ENCODE assay signal across 16 cellular contexts in the genomic region with DNA sequence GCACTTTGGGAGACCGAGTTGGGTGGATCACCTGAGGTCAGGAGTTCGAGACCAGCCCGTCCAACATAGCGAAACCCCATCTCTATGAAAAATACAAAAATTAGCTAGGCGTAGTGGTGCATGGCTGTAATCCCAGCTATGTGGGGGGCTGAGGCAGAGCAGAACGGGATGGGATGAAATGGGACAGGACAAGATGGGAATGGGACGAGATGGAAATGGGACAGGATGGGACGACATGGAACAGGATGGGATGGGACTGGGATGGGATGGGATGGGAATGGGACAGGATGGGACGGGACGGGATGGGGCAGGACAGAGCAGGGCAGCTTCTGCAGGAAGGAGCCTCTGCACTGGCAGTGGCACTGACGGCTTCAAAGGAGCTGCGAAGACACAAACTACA.
A peak's percentile ranks its signal among the peaks of the same experiment; 100 is the strongest.
DNase-seq lines count a peak whose midpoint lies in the region; ATAC-seq and TF ChIP-seq lines count a peak whose summit lies in the region.
"Had no signal": no experiment of that assay in that cellular context is flagged by ENCODE, and none has a peak within 500 bp of the region (broad histone marks: within the 10 kb centered on the region; RNA-seq: fewer than 3 reads in every experiment).

No MANE protein-coding gene starts in this region.

- H3K27me3 Mint-ChIP-seq in CD4-positive, alpha-beta memory T cell, result no peaks in the 10 kb centered on the region
- H3K27me3 Mint-ChIP-seq in naive thymus-derived CD8-positive, alpha-beta T cell, result no peaks in the 10 kb centered on the region

- peak overlapping the region in 7 of 8 donors; percentile 32 to 80 (median 48) for H3K4me3 Mint-ChIP-seq in CD4-positive, alpha-beta memory T cell
- peak overlapping the region in 9 of 10 donors; percentile 36 to 89 (median 76) for H3K4me3 Mint-ChIP-seq in naive thymus-derived CD8-positive, alpha-beta T cell

- H3K27me3 ChIP-seq in CD4-positive, alpha-beta memory T cell (ENCODE audit: insufficient read depth, low read length), result no peaks in the 10 kb centered on the region
- no peaks in the 10 kb centered on the region for H3K27me3 ChIP-seq in tibial artery
- H3K27me3 ChIP-seq: BE2C, brain microvascular endothelial cell, heart right ventricle, testis had no signal

- POLR2A ChIA-PET in CD4-positive, alpha-beta memory T cell (lab: Charles Lee; ENCODE audit: partially characterized antibody), result interaction anchor here (0.6 to 0.7 kb wide), 2 partner anchors 99 to 530 kb away, joined by 3 read pairs; no protein-coding TSS in a partner anchor
- POLR2A ChIA-PET in naive thymus-derived CD8-positive, alpha-beta T cell (lab: Charles Lee), result interaction anchor here (0.6 to 1.6 kb wide), 3 partner anchors 23 to 73 kb away, joined by 4 to 5 read pairs (median 5); no protein-coding TSS in a partner anchor

- H3K4me3 ChIP-seq in CD4-positive, alpha-beta memory T cell (ENCODE audit: low read length in 2 of 2), result no peak overlapping the region
- no peak overlapping the region for H3K4me3 ChIP-seq in tibial artery
- H3K4me3 ChIP-seq: heart right ventricle, testis had no signal

- no peaks in the 10 kb centered on the region for H3K9me3 ChIP-seq in CD4-positive, alpha-beta memory T cell (ENCODE audit: control insufficient read depth in 1 of 2, low read length in 2 of 2)
- no peaks in the 10 kb centered on the region for H3K9me3 ChIP-seq in tibial artery
- H3K9me3 ChIP-seq: BE2C, heart right ventricle, testis had no signal

- peaks cover 4 to 12% of the 10 kb centered on the region in 2 donors for H3K36me3 Mint-ChIP-seq in CD4-positive, alpha-beta memory T cell
- peaks cover 1 to 15% of the 10 kb centered on the region in 2 donors for H3K36me3 Mint-ChIP-seq in activated naive CD4-positive, alpha-beta T cell treated with anti-CD3 and anti-CD28 coated beads, Interleukin-2, amount 50 U/mL, for 72 hours
- peaks cover under 1 to 11% (median under 1%) of the 10 kb centered on the region in 3 donors for H3K36me3 Mint-ChIP-seq in naive thymus-derived CD8-positive, alpha-beta T cell

- H3K4me1 ChIP-seq in CD4-positive, alpha-beta memory T cell (ENCODE audit: insufficient read depth, low read length), result peaks cover 94% of the 10 kb centered on the region
- H3K4me1 ChIP-seq in tibial artery, result peaks cover 0 to 65% (median 27%) of the 10 kb centered on the region in 4 donors

- no peaks in the 10 kb centered on the region for H3K36me3 ChIP-seq in CD4-positive, alpha-beta memory T cell (ENCODE audit: insufficient read depth, low read length)
- no peaks in the 10 kb centered on the region for H3K36me3 ChIP-seq in tibial artery
- H3K36me3 ChIP-seq: BE2C, brain microvascular endothelial cell, heart right ventricle had no signal

- peak overlapping the region in 5 of 7 donors; percentile 23 to 88 (median 82) for H3K27ac Mint-ChIP-seq in CD4-positive, alpha-beta memory T cell
- H3K27ac Mint-ChIP-seq in activated naive CD4-positive, alpha-beta T cell treated with anti-CD3 and anti-CD28 coated beads, Interleukin-2, amount 50 U/mL, for 72 hours, result peak overlapping the region; percentile 86 to 97
- H3K27ac Mint-ChIP-seq in naive thymus-derived CD8-positive, alpha-beta T cell, result peak overlapping the region; percentile 36 to 92 (median 74)

- no peak for DNase-seq in CD4-positive, alpha-beta memory T cell
- no peak for DNase-seq in activated naive CD4-positive, alpha-beta T cell treated with anti-CD3 and anti-CD28 coated beads, Interleukin-2, amount 50 U/mL, for 72 hours (ENCODE audit: low spot score in 2 of 2)
- DNase-seq in naive thymus-derived CD8-positive, alpha-beta T cell, result no peak
- no peak for DNase-seq in NCI-H446 (lab: John Stamatoyannopoulos, UW)
- no peak for DNase-seq in tibial artery
- DNase-seq: BE2C, brain microvascular endothelial cell, dermis blood vessel endothelial cell, heart right ventricle, kidney, NCI-H1694, NCI-H510A, T1000, testis had no signal

- H3K9me3 Mint-ChIP-seq in CD4-positive, alpha-beta memory T cell, result peaks cover 0 to 2% (median 0%) of the 10 kb centered on the region in 8 donors
- no peaks in the 10 kb centered on the region for H3K9me3 Mint-ChIP-seq in activated naive CD4-positive, alpha-beta T cell treated with anti-CD3 and anti-CD28 coated beads, Interleukin-2, amount 50 U/mL, for 72 hours
- H3K9me3 Mint-ChIP-seq in naive thymus-derived CD8-positive, alpha-beta T cell, result peaks cover 0 to 3% (median 0%) of the 10 kb centered on the region in 9 donors

- H3K27ac ChIP-seq in C4-2B (peak overlapping the region; percentile 77), tibial artery (no peak overlapping the region)
- no peak overlapping the region for H3K27ac ChIP-seq in CD4-positive, alpha-beta memory T cell (ENCODE audit: low read depth, low read length)
- H3K27ac ChIP-seq: brain microvascular endothelial cell, heart right ventricle, testis had no signal

- CTCF ChIA-PET in CD4-positive, alpha-beta memory T cell (lab: Charles Lee; ENCODE audit: partially characterized antibody), result no interaction called here

- TF ChIP-seq CTCF in C4-2B (conservative IDR thresholded peaks at IDR 0.05) (no peak), tibial artery (IDR thresholded peaks at IDR 0.05) (no peak)

- no peak for ATAC-seq in activated naive CD4-positive, alpha-beta T cell treated with anti-CD3 and anti-CD28 coated beads, Interleukin-2, amount 50 U/mL, for 72 hours
- no peak for ATAC-seq in naive thymus-derived CD8-positive, alpha-beta T cell
- ATAC-seq in HG02678 (IDR thresholded peaks at IDR 0.05; ENCODE audit: unreplicated experiment), result no peak

- intact Hi-C loops in CD4-positive, alpha-beta memory T cell (cut with micrococcal nuclease), result no loop called here
- intact Hi-C loops in tibial artery (cut with DNase I; ENCODE audit: low total_unique reads), result no loop called here

- peaks cover 62 to 96% (median 80%) of the 10 kb centered on the region in 4 donors for H3K4me1 Mint-ChIP-seq in CD4-positive, alpha-beta memory T cell
- H3K4me1 Mint-ChIP-seq in naive thymus-derived CD8-positive, alpha-beta T cell, result peaks cover 56 to 95% (median 92%) of the 10 kb centered on the region in 4 donors
